Comparison of ENCODE assay signal across 29 cellular contexts in the genomic region with DNA sequence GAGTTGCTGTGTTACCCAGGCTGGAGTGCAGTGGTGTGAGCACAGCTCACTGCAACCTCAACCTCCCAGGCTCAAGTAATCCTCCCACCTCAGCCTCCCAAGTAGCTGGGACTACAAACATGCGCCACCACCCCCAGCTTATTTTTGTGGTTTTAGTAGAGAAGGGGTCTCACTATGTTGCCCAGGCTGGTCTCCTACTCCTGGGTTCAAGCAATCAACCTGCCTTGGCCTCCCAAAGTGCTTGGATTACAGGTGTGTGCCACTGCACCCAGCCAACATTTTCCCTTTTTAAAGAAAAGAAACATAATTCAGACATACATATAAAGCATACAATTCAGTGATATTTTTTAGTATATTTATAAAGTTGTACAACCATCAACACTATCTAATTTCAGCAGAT.
"Had no signal": no experiment of that assay in that cellular context is flagged by ENCODE, and none has a peak within 500 bp of the region (broad histone marks: within the 10 kb centered on the region; RNA-seq: fewer than 3 reads in every experiment).

No MANE protein-coding gene starts in this region.

- H3K27me3 ChIP-seq: dorsolateral prefrontal cortex, esophagus muscularis mucosa, gastroesophageal sphincter, neural progenitor cell, pancreas, spleen, stomach, transverse colon had no signal

- H3K9me3 ChIP-seq: esophagus muscularis mucosa, gastroesophageal sphincter, left ventricle myocardium inferior, pancreas, psoas muscle, stomach, thoracic aorta, transverse colon had no signal

- H3K4me1 ChIP-seq: gastroesophageal sphincter, neural progenitor cell, pancreas, psoas muscle, spleen, stomach, transverse colon had no signal

- H3K4me1 Mint-ChIP-seq: neural progenitor cell had no signal

- DNase-seq: caudate nucleus; cortex of kidney; dorsolateral prefrontal cortex; effector CD8-positive, alpha-beta T cell; glutamatergic neuron; kidney; left cardiac atrium; left ventricle myocardium inferior; mesenchymal stem cell; midbrain; nucleus accumbens; pancreas; psoas muscle; retina; spleen; stimulated activated CD4-positive, alpha-beta T cell treated with anti-CD3 and anti-CD28 coated beads, Interleukin-15, amount 100 ng/mL, for 24 hours; stimulated activated CD4-positive, alpha-beta T cell treated with anti-CD3 and anti-CD28 coated beads, Interleukin-1b, Interleukin-23, amount 100 ng/mL, for 48 hours; stimulated activated CD4-positive, alpha-beta T cell treated with anti-CD3 and anti-CD28 coated beads, Interleukin-4, amount 100 ng/mL, for 24 hours; stomach; substantia nigra; transverse colon had no signal

- H3K27me3 Mint-ChIP-seq: stimulated activated memory B cell treated with anti-CD40 and anti-IgM and Interleukin-4, amounts not matched to agents 10 μg/mL and 1 μg/mL and 100 μg/mL, for 72 hours had no signal

- ATAC-seq: gastroesophageal sphincter, psoas muscle, sciatic nerve had no signal

- H3K36me3 ChIP-seq: neural progenitor cell had no signal

- H3K4me3 ChIP-seq: dorsolateral prefrontal cortex, esophagus muscularis mucosa, gastroesophageal sphincter, left ventricle myocardium inferior, lung, neural progenitor cell, pancreas, psoas muscle, spleen, stomach, thoracic aorta, transverse colon had no signal

- H3K9me3 Mint-ChIP-seq: neural progenitor cell; stimulated activated memory B cell treated with anti-CD40 and anti-IgM and Interleukin-4, amounts not matched to agents 10 μg/mL and 1 μg/mL and 100 μg/mL, for 72 hours had no signal

- H3K27ac ChIP-seq: epithelial cell of prostate, esophagus muscularis mucosa, gastroesophageal sphincter, left ventricle myocardium inferior, neural progenitor cell, pancreas, psoas muscle, stomach, transverse colon had no signal

- H3K27ac Mint-ChIP-seq: neural progenitor cell had no signal

- H3K4me3 Mint-ChIP-seq: neural progenitor cell; stimulated activated memory B cell treated with anti-CD40 and anti-IgM and Interleukin-4, amounts not matched to agents 10 μg/mL and 1 μg/mL and 100 μg/mL, for 72 hours had no signal
